In the genomic region with DNA sequence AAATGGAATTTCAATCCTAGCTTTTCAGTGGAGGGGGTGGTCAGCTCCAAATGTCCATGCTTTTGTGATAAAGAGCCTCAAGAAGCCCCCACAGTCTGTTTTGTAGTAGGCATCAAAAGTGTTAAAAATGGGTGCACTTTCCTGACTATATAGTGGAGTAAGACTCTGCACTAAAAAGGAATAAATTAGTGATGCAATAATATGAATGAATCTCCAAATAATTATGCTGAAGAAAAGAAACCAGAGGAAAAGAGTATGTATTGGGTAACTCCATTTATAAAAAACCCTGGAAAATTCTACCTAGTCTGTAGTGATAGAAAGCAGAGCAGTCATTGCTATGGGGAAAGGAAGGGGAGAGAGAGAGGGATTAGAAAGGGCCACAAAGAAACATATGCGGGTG, we compare ENCODE assay signal across 19 cellular contexts.
"Had no signal": no experiment of that assay in that cellular context is flagged by ENCODE, and none has a peak within 500 bp of the region (broad histone marks: within the 10 kb centered on the region; RNA-seq: fewer than 3 reads in every experiment).

No MANE protein-coding gene starts in this region.

- H3K36me3 Mint-ChIP-seq: natural killer cell treated with Interleukin-12 subunit alpha and Interleukin-12 subunit beta and Interleukin-15 and Interleukin-18, amount 100 ng/mL, for 72 hours; neural progenitor cell had no signal

- H3K4me3 ChIP-seq: esophagus squamous epithelium, gastroesophageal sphincter, neural progenitor cell, ovary, right atrium auricular region had no signal

- H3K27me3 Mint-ChIP-seq: dendritic cell treated with granulocyte-macrophage colony-stimulating factor and Interleukin-4, amounts not matched to agents 40 ng/mL and 50 ng/mL, for 4 days had no signal

- H3K9me3 ChIP-seq: esophagus squamous epithelium, ovary, right atrium auricular region had no signal

- H3K27ac Mint-ChIP-seq: dendritic cell treated with granulocyte-macrophage colony-stimulating factor and Interleukin-4, amounts not matched to agents 40 ng/mL and 50 ng/mL, for 4 days; effector memory CD8-positive, alpha-beta T cell; neural progenitor cell had no signal

- H3K36me3 ChIP-seq: esophagus squamous epithelium, gastroesophageal sphincter, neural progenitor cell, ovary, right atrium auricular region had no signal

- H3K4me1 ChIP-seq: esophagus squamous epithelium, gastroesophageal sphincter, neural progenitor cell, right atrium auricular region had no signal

- ATAC-seq: effector memory CD8-positive, alpha-beta T cell; gastroesophageal sphincter; left lobe of liver had no signal

- H3K27ac ChIP-seq: epithelial cell of prostate, esophagus squamous epithelium, gastroesophageal sphincter, neural progenitor cell, ovary, right atrium auricular region had no signal

- H3K9me3 Mint-ChIP-seq: dendritic cell treated with granulocyte-macrophage colony-stimulating factor and Interleukin-4, amounts not matched to agents 40 ng/mL and 50 ng/mL, for 4 days; effector memory CD8-positive, alpha-beta T cell; natural killer cell treated with Interleukin-12 subunit alpha and Interleukin-12 subunit beta and Interleukin-15 and Interleukin-18, amount 100 ng/mL, for 72 hours had no signal

- DNase-seq: effector memory CD8-positive, alpha-beta T cell; esophagus squamous epithelium; foreskin fibroblast; glutamatergic neuron; islet precursor cell; mammary epithelial cell; nucleus accumbens; ovary; small intestine; stimulated activated CD4-positive, alpha-beta T cell treated with anti-CD3 and anti-CD28 coated beads, Interleukin-12 subunit alpha, Interleukin-12 subunit beta, amount 100 ng/mL, for 4 hours; stimulated activated naive CD4-positive, alpha-beta T cell treated with Interleukin-2 at 50 U/mL for 16 hours; trophoblast cell had no signal

- H3K4me3 Mint-ChIP-seq: dendritic cell treated with granulocyte-macrophage colony-stimulating factor and Interleukin-4, amounts not matched to agents 40 ng/mL and 50 ng/mL, for 4 days; effector memory CD8-positive, alpha-beta T cell; natural killer cell treated with Interleukin-12 subunit alpha and Interleukin-12 subunit beta and Interleukin-15 and Interleukin-18, amount 100 ng/mL, for 72 hours; neural progenitor cell had no signal

- H3K27me3 ChIP-seq: gastroesophageal sphincter, neural progenitor cell, ovary, right atrium auricular region had no signal

- H3K4me1 Mint-ChIP-seq: neural progenitor cell had no signal
